ENCODE assay signal across 1 cellular context in genomic region chr12:116880817-116881324, GRCh38.
TF ChIP-seq lines count a peak whose summit lies in the region.

No MANE protein-coding gene starts in this region.

TF ChIP-seq in SK-N-SH treated with all-trans-retinoic acid at 6 μM for 48 hours, 23 proteins besides CTCF, POLR2A, EP300 and RAD21 (continued from another document):
- TF ChIP-seq, protein P1, sequence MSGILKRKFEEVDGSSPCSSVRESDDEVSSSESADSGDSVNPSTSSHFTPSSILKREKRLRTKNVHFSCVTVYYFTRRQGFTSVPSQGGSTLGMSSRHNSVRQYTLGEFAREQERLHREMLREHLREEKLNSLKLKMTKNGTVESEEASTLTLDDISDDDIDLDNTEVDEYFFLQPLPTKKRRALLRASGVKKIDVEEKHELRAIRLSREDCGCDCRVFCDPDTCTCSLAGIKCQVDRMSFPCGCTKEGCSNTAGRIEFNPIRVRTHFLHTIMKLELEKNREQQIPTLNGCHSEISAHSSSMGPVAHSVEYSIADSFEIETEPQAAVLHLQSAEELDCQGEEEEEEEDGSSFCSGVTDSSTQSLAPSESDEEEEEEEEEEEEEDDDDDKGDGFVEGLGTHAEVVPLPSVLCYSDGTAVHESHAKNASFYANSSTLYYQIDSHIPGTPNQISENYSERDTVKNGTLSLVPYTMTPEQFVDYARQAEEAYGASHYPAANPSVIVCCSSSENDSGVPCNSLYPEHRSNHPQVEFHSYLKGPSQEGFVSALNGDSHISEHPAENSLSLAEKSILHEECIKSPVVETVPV (CRISPR knock-in tag; IDR thresholded peaks at IDR 0.05): no peak
- TF ChIP-seq CSDC2 (CRISPR knock-in tag; IDR thresholded peaks at IDR 0.05) (no peak), BACH2 (CRISPR knock-in tag; IDR thresholded peaks at IDR 0.05; ENCODE audit: borderline replicate concordance) (no peak), RARB (CRISPR knock-in tag; IDR thresholded peaks at IDR 0.05) (no peak), TOX (CRISPR knock-in tag; IDR thresholded peaks at IDR 0.05; ENCODE audit: borderline replicate concordance) (no peak)
